Comparison of ENCODE assay signal across 15 cellular contexts in the genomic region with DNA sequence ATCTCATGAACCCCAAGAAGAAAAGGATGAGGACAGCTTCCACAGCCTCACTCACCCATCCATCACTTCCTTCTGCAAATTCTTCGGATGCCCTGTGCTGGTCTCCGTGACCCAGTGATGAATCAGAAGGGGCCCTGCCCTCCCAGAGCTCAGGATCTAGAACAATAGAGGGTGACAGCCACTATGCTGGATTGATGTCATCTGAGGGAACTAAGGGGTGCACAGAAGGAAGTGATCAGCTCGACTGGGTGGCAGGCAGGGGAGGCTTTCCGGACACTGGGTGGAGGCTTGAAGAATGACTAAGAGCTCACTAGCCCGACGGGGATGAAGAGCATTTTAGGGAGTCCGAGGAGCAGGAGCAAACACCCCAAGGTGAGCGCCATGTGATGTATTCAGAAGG. TPM values are rescaled to one million over a fixed set of nuclear protein-coding genes. Genes with fewer than 3 reads are reported as not detected.
DNase-seq lines count a peak whose midpoint lies in the region; ATAC-seq and TF ChIP-seq lines count a peak whose summit lies in the region.
"Had no signal": no experiment of that assay in that cellular context is flagged by ENCODE, and none has a peak within 500 bp of the region (broad histone marks: within the 10 kb centered on the region; RNA-seq: fewer than 3 reads in every experiment).

No MANE protein-coding gene starts in this region.

- peaks cover 1% of the 10 kb centered on the region for H3K79me2 ChIP-seq in trophoblast cell (ENCODE audit: control insufficient read depth, insufficient read depth, low read length, poor library complexity)

- H3K36me3 ChIP-seq in Panc1 (ENCODE audit: control insufficient read depth, insufficient read depth, low read length) (no peaks in the 10 kb centered on the region), trophoblast cell (ENCODE audit: control insufficient read depth in 1 of 2, insufficient read depth in 2 of 2, low read length in 2 of 2) (no peaks in the 10 kb centered on the region), body of pancreas (replicated peaks in 1 of 2; ENCODE audit: insufficient read depth in 1 of 2, low read depth in 2 of 2) (no peaks in the 10 kb centered on the region), stomach (no peaks in the 10 kb centered on the region)

- in situ Hi-C loops in Panc1 (cut with HindIII; ENCODE audit: low pct_unique_long_range_greater_than_20kb, low sequenced_read_pairs), result no loop called here

- no peak overlapping the region for H3K9ac ChIP-seq in trophoblast cell (ENCODE audit: low read length)

- no peak overlapping the region for H2BK120ac ChIP-seq in trophoblast cell (ENCODE audit: insufficient read depth, low read length, poor library complexity)

- no peak overlapping the region for H3K23ac ChIP-seq in trophoblast cell (ENCODE audit: low read length)

- H3K4me3 ChIP-seq in Panc1 (ENCODE audit: low read depth in 2 of 2, low read length in 2 of 2), result no peak overlapping the region
- H3K4me3 ChIP-seq in trophoblast cell (ENCODE audit: low read depth, low read length), result no peak overlapping the region
- no peak overlapping the region for H3K4me3 ChIP-seq in body of pancreas
- no peak overlapping the region for H3K4me3 ChIP-seq in stomach

- peaks cover 13% of the 10 kb centered on the region for H3K79me1 ChIP-seq in trophoblast cell (ENCODE audit: low read length)

- no peak for TF ChIP-seq POLR2A in body of pancreas (IDR thresholded peaks at IDR 0.05)
- no peak for TF ChIP-seq POLR2A in stomach (IDR thresholded peaks at IDR 0.05)

- DNase-seq in ELR (ENCODE audit: low read depth), result peak; percentile 86
- peak; percentile 36 for DNase-seq in Panc1 (ENCODE audit: low read depth, low spot score)
- DNase-seq in epithelial cell of prostate (ENCODE audit: low read depth, low spot score), result peak; percentile 31
- DNase-seq in trophoblast cell, result no peak
- no peak for DNase-seq in body of pancreas
- DNase-seq in activated CD4-positive, alpha-beta T cell treated with anti-CD3 and anti-CD28 coated beads, Interleukin-2, amount 50 U/mL, for 48 hours, result no peak
- no peak for DNase-seq in stomach
- DNase-seq: activated CD4-positive, alpha-beta T cell treated with anti-CD3 and anti-CD28 coated beads for 48 hours; activated T-cell treated with anti-CD3 and anti-CD28 coated beads, Interleukin-2, amount 50 U/mL, for 4 hours; anterior cingulate cortex; effector CD8-positive, alpha-beta T cell; occipital lobe; stimulated activated CD4-positive, alpha-beta T cell treated with anti-CD3 and anti-CD28 coated beads, Interleukin-12 subunit alpha, Interleukin-12 subunit beta, amount 100 ng/mL, for 4 hours; T-helper 1 cell had no signal

- H4K12ac ChIP-seq in trophoblast cell (ENCODE audit: low read depth, low read length), result no peak overlapping the region

- no peak overlapping the region for H4K8ac ChIP-seq in trophoblast cell (ENCODE audit: low read depth, low read length)

- CTCF ChIA-PET in Panc1 (lab: Charles Lee), result no interaction called here

- TF ChIP-seq EP300 in stomach (IDR thresholded peaks at IDR 0.05), result no peak

- intact Hi-C loops in Panc1 (cut with micrococcal nuclease; ENCODE audit: unreplicated experiment) (no loop called here), body of pancreas (cut with DNase I) (no loop called here), stomach (cut with DNase I; ENCODE audit: low total_unique reads) (no loop called here)

- no peak overlapping the region for H3K18ac ChIP-seq in trophoblast cell (ENCODE audit: low read length)

- POLR2A ChIA-PET in Panc1 (lab: Charles Lee), result no interaction called here

- TF ChIP-seq CTCF in Panc1 (IDR thresholded peaks at IDR 0.05), result no peak
- TF ChIP-seq CTCF in body of pancreas (IDR thresholded peaks at IDR 0.05), result no peak
- TF ChIP-seq CTCF in stomach (IDR thresholded peaks at IDR 0.05), result no peak

- no peak overlapping the region for H2BK5ac ChIP-seq in trophoblast cell (ENCODE audit: low read depth, low read length, poor library complexity)

- H3K27ac ChIP-seq in Panc1 (ENCODE audit: low read length) (no peak overlapping the region), epithelial cell of prostate (peak overlapping the region; percentile 95), trophoblast cell (ENCODE audit: low read depth, low read length) (no peak overlapping the region), body of pancreas (no peak overlapping the region), stomach (peak overlapping the region in 1 of 5 donors; percentile 27)

- H3K9me3 ChIP-seq in Panc1 (ENCODE audit: control insufficient read depth, insufficient read depth, low read depth, low read length) (no peaks in the 10 kb centered on the region), trophoblast cell (ENCODE audit: insufficient read depth, low read depth, low read length) (no peaks in the 10 kb centered on the region), body of pancreas (no peaks in the 10 kb centered on the region), stomach (no peaks in the 10 kb centered on the region)

- H3K14ac ChIP-seq in trophoblast cell (ENCODE audit: low read length), result no peak overlapping the region

- no peak overlapping the region for H3K4me2 ChIP-seq in trophoblast cell (ENCODE audit: low read length)

- no peaks in the 10 kb centered on the region for H3K4me1 ChIP-seq in Panc1 (ENCODE audit: control insufficient read depth, insufficient read depth, low read length)
- peaks cover 11 to 13% of the 10 kb centered on the region in 2 experiments for H3K4me1 ChIP-seq in trophoblast cell (ENCODE audit: control insufficient read depth in 1 of 2, insufficient read depth in 2 of 2, low read length in 2 of 2)
- peaks cover 4% of the 10 kb centered on the region for H3K4me1 ChIP-seq in body of pancreas
- no peaks in the 10 kb centered on the region for H3K4me1 ChIP-seq in stomach

- H3K4ac ChIP-seq in trophoblast cell (ENCODE audit: low read depth, low read length), result no peak overlapping the region

- WGBS in trophoblast cell (ENCODE audit: extremely low coverage, insufficient coverage, insufficient read length), result no CpG with 5 or more reads among the region's 8 CpGs
- 82 to 89% methylated on average over 7 to 8 of the region's 8 CpGs for WGBS in body of pancreas, 2 donors
- WGBS in stomach, 5 donors, result 67 to 79% (median 76%) methylated on average over 8 of the region's 8 CpGs

- H2AK5ac ChIP-seq in trophoblast cell (ENCODE audit: low read length), result peak overlapping the region; percentile 43

- no peak overlapping the region for H2AFZ ChIP-seq in trophoblast cell (ENCODE audit: insufficient read depth, low read length, poor library complexity)

- H4K91ac ChIP-seq in trophoblast cell (ENCODE audit: low read depth, low read length), result peak overlapping the region; percentile 96

- BruUV-seq in Panc1 (replicated peaks; lab: Mats Ljungman, UMichigan), result no TSS peak

- no peak for ATAC-seq in Panc1
- no peak for ATAC-seq in body of pancreas
- no peak for ATAC-seq in HG02885 (IDR thresholded peaks at IDR 0.05; ENCODE audit: poor library complexity, unreplicated experiment)
- ATAC-seq: activated T-cell treated with anti-CD3 and anti-CD28 coated beads, Interleukin-2, amount 50 U/mL, for 4 hours had no signal

- H2BK12ac ChIP-seq in trophoblast cell (ENCODE audit: low read length), result peak overlapping the region; percentile 56

- H3K27me3 ChIP-seq in Panc1 (ENCODE audit: control insufficient read depth, insufficient read depth, low read length), result no peaks in the 10 kb centered on the region
- no peaks in the 10 kb centered on the region for H3K27me3 ChIP-seq in trophoblast cell (ENCODE audit: insufficient read depth, low read length)
- H3K27me3 ChIP-seq in body of pancreas, result no peaks in the 10 kb centered on the region
- H3K27me3 ChIP-seq in stomach, result peaks cover 0 to 19% (median 11%) of the 10 kb centered on the region in 3 donors

RNA-seq across cellular contexts. Expression of gene ZNF185, which starts 1.4 kb away (rescaled TPM):
- 5.4 TPM for total RNA-seq in Panc1 (2021; ENCODE audit: unreplicated experiment)
- polyA plus RNA-seq in Panc1 (2012; ENCODE audit: insufficient read length), result 5.4 TPM
- 15.6 and 16.4 TPM in 2 replicates for polyA plus RNA-seq in trophoblast cell (2013)
- 1 to 10 TPM; 2.0 to 6.5 TPM for total RNA-seq in body of pancreas
- 1 to 10 TPM; 1.2 to 6.5 (median 4.5) TPM for total RNA-seq in stomach
- 10 to 100 TPM in 1 of 3 donors, 1 to 10 TPM in 2; 4.4 to 48.2 (median 4.6) TPM for polyA plus RNA-seq in stomach

Comparison
In these comparisons a context has a peak if more than half of its experiments do, and no peak if none do; other contexts are left out.
1. DNase-seq: peak in ELR (single experiment), Panc1 (single experiment) and epithelial cell of prostate (single experiment); none in trophoblast cell (0 of 2), body of pancreas (0 of 4), activated CD4-positive, alpha-beta T cell treated with anti-CD3 and anti-CD28 coated beads, Interleukin-2, amount 50 U/mL, for 48 hours (0 of 2) and stomach (single experiment).